29 cellular contexts compared by ENCODE assay signal in the genomic region with DNA sequence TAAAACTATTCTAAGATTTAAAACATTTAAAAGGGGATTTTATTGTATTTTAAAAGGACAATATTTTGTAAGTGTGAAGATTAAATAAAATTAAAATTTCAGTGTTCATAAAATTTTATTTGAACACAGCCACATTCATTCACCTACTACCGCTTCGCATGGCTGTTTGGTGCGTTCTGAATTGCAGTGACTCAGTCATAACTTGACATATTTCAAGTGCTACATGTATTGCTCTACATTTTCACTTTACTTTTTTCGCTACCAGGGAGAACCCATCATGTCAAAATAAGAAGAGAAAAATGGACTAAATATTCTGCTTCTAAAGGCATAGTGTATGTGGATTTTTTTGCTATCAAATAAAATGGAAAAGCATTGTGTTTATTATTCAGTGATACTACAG. TPM values are rescaled to one million over a fixed set of nuclear protein-coding genes. Genes with fewer than 3 reads are reported as not detected.
A peak's percentile ranks its signal among the peaks of the same experiment; 100 is the strongest.
DNase-seq lines count a peak whose midpoint lies in the region; ATAC-seq and TF ChIP-seq lines count a peak whose summit lies in the region.
"Had no signal": no experiment of that assay in that cellular context is flagged by ENCODE, and none has a peak within 500 bp of the region (broad histone marks: within the 10 kb centered on the region; RNA-seq: fewer than 3 reads in every experiment).

No MANE protein-coding gene starts in this region.

- no peak for TF ChIP-seq POLR2A in heart left ventricle (IDR thresholded peaks at IDR 0.05)

- intact Hi-C loops in heart left ventricle (cut with DNase I), result no loop called here

- no peaks in the 10 kb centered on the region for H3K36me3 ChIP-seq in heart left ventricle
- H3K36me3 ChIP-seq: ascending aorta, esophagus squamous epithelium, SJSA1, transverse colon had no signal

- ATAC-seq in GM18519 (IDR thresholded peaks at IDR 0.05; ENCODE audit: low FRiP score, unreplicated experiment), result peak; percentile 65
- ATAC-seq in GM21360 (IDR thresholded peaks at IDR 0.05; ENCODE audit: unreplicated experiment), result peak; percentile 82
- peak; percentile 63 for ATAC-seq in HG02885 (IDR thresholded peaks at IDR 0.05; ENCODE audit: poor library complexity, unreplicated experiment)
- peak; percentile 68 for ATAC-seq in HG03520 (IDR thresholded peaks at IDR 0.05; ENCODE audit: unreplicated experiment)
- ATAC-seq in heart left ventricle, result no peak
- no peak for ATAC-seq in HG02981 (IDR thresholded peaks at IDR 0.05; ENCODE audit: unreplicated experiment)
- ATAC-seq: activated CD8-positive, alpha-beta T cell treated with anti-CD3 and anti-CD28 coated beads for 36 hours; natural killer cell; stimulated activated naive CD8-positive, alpha-beta T cell treated with anti-CD3 and anti-CD28 coated beads, Interleukin-15, Interleukin-2, amounts not matched to agents 100 U/mL and 50 U/mL, for 24 hours; T-helper 17 cell had no signal

- no peaks in the 10 kb centered on the region for H3K4me1 ChIP-seq in heart left ventricle
- H3K4me1 ChIP-seq: ascending aorta, esophagus squamous epithelium, parathyroid adenoma, SJSA1, transverse colon had no signal

- peaks cover 0 to 9% (median 0%) of the 10 kb centered on the region in 9 donors for H3K27me3 ChIP-seq in heart left ventricle
- H3K27me3 ChIP-seq: ascending aorta had no signal

- no peak for TF ChIP-seq CTCF in heart left ventricle (IDR thresholded peaks at IDR 0.05)

- H3K9me3 ChIP-seq in heart left ventricle, result peaks cover 0 to 5% (median 0%) of the 10 kb centered on the region in 12 donors
- H3K9me3 ChIP-seq: ascending aorta, esophagus squamous epithelium, SJSA1, transverse colon had no signal

- 86 to 89% (median 87%) methylated on average over 4 of the region's 4 CpGs for WGBS in heart left ventricle, 4 donors

- no peak for DNase-seq in heart left ventricle
- no peak for DNase-seq in substantia nigra (lab: John Stamatoyannopoulos, UW)
- no peak for DNase-seq in kidney glomerular epithelial cell (lab: John Stamatoyannopoulos, UW)
- DNase-seq: activated CD8-positive, alpha-beta T cell treated with anti-CD3 and anti-CD28 coated beads for 36 hours; activated naive CD4-positive, alpha-beta T cell treated with anti-CD3 and anti-CD28 coated beads, Interleukin-2, amount 10 ng/mL, durations not matched to agents 7 days and 5 days; activated T-cell treated with anti-CD3 and anti-CD28 coated beads, Interleukin-2, amount 50 U/mL, for 24 hours; cerebellar nuclear complex; effector memory CD4-positive, alpha-beta T cell; esophagus squamous epithelium; IMR-90; natural killer cell; NCI-H1436 treated with DMSO at 0.1 percent for 48 hours; NCI-H226; NCI-H82; stimulated activated naive CD8-positive, alpha-beta T cell treated with anti-CD3 and anti-CD28 coated beads, Interleukin-15, Interleukin-2, amounts not matched to agents 100 U/mL and 50 U/mL, for 24 hours; T-helper 17 cell; transverse colon had no signal

- H3K27ac ChIP-seq in heart left ventricle (no peak overlapping the region), substantia nigra (ENCODE audit: low read depth, low read length, poor library complexity, severe bottlenecking) (no peak overlapping the region)
- H3K27ac ChIP-seq: ascending aorta, esophagus squamous epithelium, HL-60, parathyroid adenoma, SJSA1, transverse colon, VCaP had no signal

- H3K4me3 ChIP-seq in heart left ventricle, result no peak overlapping the region
- H3K4me3 ChIP-seq: ascending aorta, esophagus squamous epithelium, SJSA1, transverse colon had no signal

RNA-seq across cellular contexts. Expression of a gene that starts 8.7 kb away (rescaled TPM):
- under 1 TPM in 2 of 9 donors, not detected in 7; 0.11 to 0.34 TPM for total RNA-seq in heart left ventricle
- not detected for polyA plus RNA-seq in heart left ventricle
- total RNA-seq: activated CD8-positive, alpha-beta T cell treated with anti-CD3 and anti-CD28 coated beads for 36 hours; ascending aorta; CD4-positive, CD25-positive, alpha-beta regulatory T cell; esophagus squamous epithelium; M059J; SJSA1; transverse colon had no signal
- polyA plus RNA-seq: CD4-positive, CD25-positive, alpha-beta regulatory T cell; IMR-90 had no signal

Comparison
In these comparisons a context has a peak if more than half of its experiments do, and no peak if none do; other contexts are left out.
1. ATAC-seq: peak in GM18519 (single experiment), GM21360 (single experiment), HG02885 (single experiment) and HG03520 (single experiment); none in heart left ventricle (0 of 4) and HG02981 (single experiment).